ENCODE assay signal across 13 cellular contexts in the genomic region with DNA sequence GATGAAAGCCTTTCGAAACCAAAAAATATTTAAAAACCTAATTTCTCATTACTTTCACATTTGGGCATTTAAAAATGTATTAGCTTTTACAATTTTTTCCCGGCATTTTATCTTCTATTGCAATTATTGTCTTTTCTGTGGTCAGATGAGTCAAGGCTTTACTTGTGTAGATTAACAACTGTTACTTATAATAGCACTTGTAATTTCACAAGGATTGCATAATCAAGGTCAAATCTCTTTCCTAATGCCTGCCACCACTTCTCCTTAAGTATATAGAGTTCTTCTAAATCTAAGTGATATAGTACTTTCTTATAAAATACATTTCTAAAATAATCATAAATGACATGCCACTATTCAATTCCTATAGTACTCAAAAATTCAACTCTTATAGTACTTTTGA.
DNase-seq lines count a peak whose midpoint lies in the region; TF ChIP-seq lines count a peak whose summit lies in the region.
"Had no signal": no experiment of that assay in that cellular context is flagged by ENCODE, and none has a peak within 500 bp of the region (broad histone marks: within the 10 kb centered on the region; RNA-seq: fewer than 3 reads in every experiment).

No MANE protein-coding gene starts in this region.

- TF ChIP-seq EP300 in SK-N-SH (IDR thresholded peaks at IDR 0.05; ENCODE audit: borderline replicate concordance in 1 of 2, low read depth in 1 of 2, low read length in 1 of 2): no peak

- H3K4me3 ChIP-seq in breast epithelium: no peak overlapping the region
- H3K4me3 ChIP-seq in SK-N-SH (ENCODE audit: low read depth in 2 of 2, low read length in 1 of 2): no peak overlapping the region
- H3K4me3 ChIP-seq in fibroblast of the aortic adventitia (ENCODE audit: low read depth, low read length): no peak overlapping the region
- no peak overlapping the region for H3K4me3 ChIP-seq in spleen
- H3K4me3 ChIP-seq in H7 (ENCODE audit: insufficient read depth, low read depth, low read length): no peak overlapping the region

- no peaks in the 10 kb centered on the region for H4K20me1 ChIP-seq in SK-N-SH (ENCODE audit: insufficient read depth)

- no peak for TF ChIP-seq CTCF in MCF 10A (IDR thresholded peaks at IDR 0.05; ENCODE audit: unreplicated experiment)
- no peak for TF ChIP-seq CTCF in breast epithelium (IDR thresholded peaks at IDR 0.05)
- TF ChIP-seq CTCF in SK-N-SH (IDR thresholded peaks at IDR 0.05): no peak
- no peak for TF ChIP-seq CTCF in fibroblast of the aortic adventitia (IDR thresholded peaks at IDR 0.05; ENCODE audit: insufficient read depth, low read length)
- TF ChIP-seq CTCF in spleen (IDR thresholded peaks at IDR 0.05 in 8 of 11, conservative IDR thresholded peaks at IDR 0.05 in 3 of 11): no peak

- TF ChIP-seq RAD21 in SK-N-SH (IDR thresholded peaks at IDR 0.05; ENCODE audit: low read length): no peak

- no peak overlapping the region for H2AFZ ChIP-seq in SK-N-SH (ENCODE audit: low read depth)

- TF ChIP-seq POLR2A in breast epithelium (IDR thresholded peaks at IDR 0.05): no peak
- TF ChIP-seq POLR2A in spleen (IDR thresholded peaks at IDR 0.05): no peak

- CTCF ChIA-PET in MCF 10A (lab: Yijun Ruan, JAX) (no interaction called here), SK-N-SH (lab: Yijun Ruan, JAX) (no interaction called here)

- H3F3A ChIP-seq in SK-N-SH (replicated peaks; ENCODE audit: insufficient read depth): no peaks in the 10 kb centered on the region

- POLR2A ChIA-PET in MCF 10A (lab: Yijun Ruan, JAX): interaction anchor here (0.7 kb wide), 1 partner anchor 1095 kb away, joined by 4 read pairs; no protein-coding TSS in a partner anchor
- POLR2A ChIA-PET in SK-N-SH (lab: Yijun Ruan, JAX): no interaction called here

- H3K27ac ChIP-seq in breast epithelium (no peak overlapping the region), SK-N-SH (ENCODE audit: low read depth in 2 of 2, low read length in 1 of 2) (peak overlapping the region in 1 of 2 experiments; percentile 3; a peak in 1 of 4 replicates), spleen (peak overlapping the region in 5 of 8 donors; percentile 1 to 75 (median 44))
- H3K27ac ChIP-seq: 22Rv1 had no signal

- peaks cover 12% of the 10 kb centered on the region for H3K9me3 Mint-ChIP-seq in MCF 10A (ENCODE audit: unreplicated experiment)

- H3K36me3 Mint-ChIP-seq in MCF 10A (ENCODE audit: insufficient read depth, unreplicated experiment): no peaks in the 10 kb centered on the region

- intact Hi-C loops in MCF 10A (cut with micrococcal nuclease): no loop called here
- intact Hi-C loops in breast epithelium (cut with DNase I; ENCODE audit: low total_unique reads): no loop called here
- intact Hi-C loops in spleen (cut with DNase I; ENCODE audit: low total_unique reads): no loop called here

- H3K36me3 ChIP-seq in breast epithelium (no peaks in the 10 kb centered on the region), SK-N-SH (replicated peaks in 1 of 2; ENCODE audit: control insufficient read depth in 1 of 2, insufficient read depth in 2 of 2, low read length in 1 of 2) (peaks cover 0 to 4% of the 10 kb centered on the region in 2 experiments), spleen (no peaks in the 10 kb centered on the region), H7 (replicated peaks; ENCODE audit: control insufficient read depth, insufficient read depth, low read length) (no peaks in the 10 kb centered on the region)

- no peaks in the 10 kb centered on the region for H3K79me2 ChIP-seq in SK-N-SH (ENCODE audit: insufficient read depth)

- no peaks in the 10 kb centered on the region for H3K9me2 ChIP-seq in SK-N-SH

- no peak overlapping the region for H3K27ac Mint-ChIP-seq in MCF 10A (ENCODE audit: low read depth, unreplicated experiment)

- H3K27me3 Mint-ChIP-seq in MCF 10A (ENCODE audit: insufficient read depth, unreplicated experiment): no peaks in the 10 kb centered on the region

- no TSS peak for BruUV-seq in MCF 10A (replicated peaks; lab: Mats Ljungman, UMichigan)

- peaks cover 6 to 17% of the 10 kb centered on the region in 2 donors for H3K9me3 ChIP-seq in breast epithelium
- H3K9me3 ChIP-seq in SK-N-SH: peaks cover 14% of the 10 kb centered on the region; the same call in 1 of the 2 replicates
- peaks cover 10 to 31% (median 28%) of the 10 kb centered on the region in 8 donors for H3K9me3 ChIP-seq in spleen

- H3K4me1 ChIP-seq in breast epithelium (no peaks in the 10 kb centered on the region), SK-N-SH (ENCODE audit: control insufficient read depth in 1 of 2, insufficient read depth in 2 of 2, low read depth in 1 of 2, low read length in 1 of 2) (no peaks in the 10 kb centered on the region), spleen (peaks cover 0 to 19% (median 5%) of the 10 kb centered on the region in 6 donors)

- DNase-seq in MCF 10A (ENCODE audit: unreplicated experiment) (peak; percentile 83), breast epithelium (ENCODE audit: low spot score in 2 of 2) (no peak), SK-N-SH (no peak), fibroblast of the aortic adventitia (ENCODE audit: low read depth) (peak; percentile 92), spleen (no peak), HuH-7 (ENCODE audit: low spot score) (no peak), H7 (no peak), COLO668 (lab: John Stamatoyannopoulos, UW; ENCODE audit: unreplicated experiment) (no peak)
- DNase-seq: left cardiac atrium; NCI-H2081 treated with DMSO at 0.1 percent for 48 hours; nucleus accumbens; stimulated activated CD4-positive, alpha-beta T cell treated with anti-CD3 and anti-CD28 coated beads, Interleukin-4, amount 100 ng/mL, for 24 hours had no signal

- H3K9ac ChIP-seq in SK-N-SH: no peak overlapping the region

- no peak overlapping the region for H3K4me3 Mint-ChIP-seq in MCF 10A (ENCODE audit: unreplicated experiment)

- no peak overlapping the region for H3K4me2 ChIP-seq in SK-N-SH

- H3K27me3 ChIP-seq in breast epithelium (no peaks in the 10 kb centered on the region), SK-N-SH (ENCODE audit: insufficient read depth) (no peaks in the 10 kb centered on the region), spleen (replicated peaks in 1 of 7) (no peaks in the 10 kb centered on the region), H7 (ENCODE audit: control insufficient read depth, insufficient read depth, low read length) (no peaks in the 10 kb centered on the region)

- WGBS in SK-N-SH (ENCODE audit: low lambda C conversion rate): 29% methylated on average over 2 of the region's 2 CpGs
- 8 to 38% (median 8%) methylated on average over 2 of the region's 2 CpGs for WGBS in spleen, 5 donors

- H3K4me1 Mint-ChIP-seq in MCF 10A (ENCODE audit: insufficient read depth, unreplicated experiment): peaks cover 6% of the 10 kb centered on the region

TF ChIP-seq in SK-N-SH, 30 proteins besides CTCF, POLR2A, EP300 and RAD21:
- TF ChIP-seq POLR2AphosphoS5 (IDR thresholded peaks at IDR 0.05; ENCODE audit: low read depth, low read length): no peak
- TF ChIP-seq MEF2A (IDR thresholded peaks at IDR 0.05; ENCODE audit: borderline replicate concordance, low read depth): peak; percentile 21; the same call in 1 of the 2 replicates

Comparison
In these comparisons a context has a peak if more than half of its experiments do, and no peak if none do; other contexts are left out.
1. DNase-seq: peak in MCF 10A (single experiment) and fibroblast of the aortic adventitia (single experiment); none in breast epithelium (0 of 2), SK-N-SH (single experiment), spleen (single experiment), HuH-7 (single experiment), H7 (single experiment) and COLO668 (single experiment).
2. H3K27ac ChIP-seq: peak in spleen (5 of 8); none in breast epithelium (0 of 2).